ENCODE assay signal across 8 cellular contexts in genomic region chr10:69222157-69223027, GRCh38. TPM values are rescaled to one million over a fixed set of nuclear protein-coding genes. Genes with fewer than 3 reads are reported as not detected.
DNase-seq lines count a peak whose midpoint lies in the region; ATAC-seq and TF ChIP-seq lines count a peak whose summit lies in the region.

No MANE protein-coding gene starts in this region.

- no peak overlapping the region for H2AFZ ChIP-seq in neural cell (ENCODE audit: low read depth, low read length)

- peak overlapping the region; percentile 65 for H3K4me3 Mint-ChIP-seq in activated CD8-positive, alpha-beta T cell treated with anti-CD3 and anti-CD28 coated beads for 36 hours

- TF ChIP-seq CTCF in AG09319 (IDR thresholded peaks at IDR 0.05; ENCODE audit: low read depth, low read length) (peak; percentile 75), epithelial cell of esophagus (IDR thresholded peaks at IDR 0.05; ENCODE audit: insufficient read depth, low read depth, low read length, missing control alignments) (peak; percentile 73), neural cell (IDR thresholded peaks at IDR 0.05; ENCODE audit: poor library complexity, severe bottlenecking) (peak; percentile 67), tibial nerve (IDR thresholded peaks at IDR 0.05) (peak; percentile 33 to 67 (median 53))
- TF ChIP-seq CTCF in activated CD8-positive, alpha-beta T cell treated with anti-CD3 and anti-CD28 coated beads for 36 hours (IDR thresholded peaks at IDR 0.05), result peak; percentile 87

- CTCF ChIA-PET in activated CD8-positive, alpha-beta T cell treated with anti-CD3 and anti-CD28 coated beads for 36 hours (lab: Charles Lee), result interaction anchor here (0.6 to 1.4 kb wide), 12 partner anchors 11 to 212 kb away, joined by 3 to 7 read pairs (median 3); no protein-coding TSS in a partner anchor

- 35% methylated on average over 11 of the region's 11 CpGs for WGBS in tibial nerve, 2 donors

- DNase-seq in AG09319 (ENCODE audit: extremely low read depth, low read depth) (no peak), NCI-H226 (peak; percentile 87), epithelial cell of esophagus (ENCODE audit: low read depth) (peak; percentile 94), tibial nerve (ENCODE audit: low spot score in 2 of 2) (peak in 1 of 2 donors; percentile 54)
- DNase-seq in activated CD8-positive, alpha-beta T cell treated with anti-CD3 and anti-CD28 coated beads for 36 hours, result peak; percentile 92

- no peaks in the 10 kb centered on the region for H3K9me3 ChIP-seq in neural cell (ENCODE audit: low read length)
- H3K9me3 ChIP-seq in tibial nerve, result no peaks in the 10 kb centered on the region

- TF ChIP-seq RAD21 in neural cell (conservative IDR thresholded peaks at IDR 0.05), result peak; percentile 16

- H3K4me2 ChIP-seq in neural cell (ENCODE audit: low read length), result no peak overlapping the region

- no peak for TF ChIP-seq POLR2A in tibial nerve (IDR thresholded peaks at IDR 0.05)

- no peaks in the 10 kb centered on the region for H3K36me3 Mint-ChIP-seq in activated CD8-positive, alpha-beta T cell treated with anti-CD3 and anti-CD28 coated beads for 36 hours (ENCODE audit: low read depth)

- ATAC-seq in GM18508 (IDR thresholded peaks at IDR 0.05; ENCODE audit: insufficient read depth, unreplicated experiment) (peak; percentile 82), HG02885 (IDR thresholded peaks at IDR 0.05; ENCODE audit: poor library complexity, unreplicated experiment) (peak; percentile 97)
- ATAC-seq in activated CD8-positive, alpha-beta T cell treated with anti-CD3 and anti-CD28 coated beads for 36 hours, result peak; percentile 88

- H3K27me3 Mint-ChIP-seq in activated CD8-positive, alpha-beta T cell treated with anti-CD3 and anti-CD28 coated beads for 36 hours, result no peaks in the 10 kb centered on the region

- intact Hi-C loops in activated CD8-positive, alpha-beta T cell treated with anti-CD3 and anti-CD28 coated beads for 36 hours (cut with micrococcal nuclease), result loop anchor here (5.0 to 10.0 kb wide), 3 partner anchors 45 to 220 kb away; partner anchors contain the start of gene VPS26A

- H3K27ac ChIP-seq in neural cell (ENCODE audit: low read length), result no peak overlapping the region
- H3K27ac ChIP-seq in tibial nerve, result peak overlapping the region in 1 of 4 donors; percentile 66

- H3K36me3 ChIP-seq in neural cell (ENCODE audit: insufficient read depth, low read length) (no peaks in the 10 kb centered on the region), tibial nerve (no peaks in the 10 kb centered on the region)

- POLR2A ChIA-PET in activated CD8-positive, alpha-beta T cell treated with anti-CD3 and anti-CD28 coated beads for 36 hours (lab: Charles Lee), result interaction anchor here (0.6 to 1.1 kb wide), 5 partner anchors 9 to 495 kb away, joined by 3 to 4 read pairs (median 3); no protein-coding TSS in a partner anchor

- no peaks in the 10 kb centered on the region for H3K9me2 ChIP-seq in neural cell (ENCODE audit: insufficient read depth, low read length)

- peak overlapping the region; percentile 87 for H3K27ac Mint-ChIP-seq in activated CD8-positive, alpha-beta T cell treated with anti-CD3 and anti-CD28 coated beads for 36 hours

- no peaks in the 10 kb centered on the region for H3F3A ChIP-seq in neural cell (ENCODE audit: insufficient read depth, low read length, poor library complexity, severe bottlenecking)

- H3K4me1 ChIP-seq in tibial nerve, result peaks cover 0 to 10% (median 0%) of the 10 kb centered on the region in 4 donors

- peaks cover 33% of the 10 kb centered on the region for H3K4me1 Mint-ChIP-seq in activated CD8-positive, alpha-beta T cell treated with anti-CD3 and anti-CD28 coated beads for 36 hours (ENCODE audit: low read depth)

- H3K27me3 ChIP-seq in neural cell (ENCODE audit: insufficient read depth, low read depth, low read length) (no peaks in the 10 kb centered on the region), tibial nerve (no peaks in the 10 kb centered on the region)

- H3K79me2 ChIP-seq in neural cell (replicated peaks; ENCODE audit: insufficient read depth, low read length), result no peaks in the 10 kb centered on the region

- no peaks in the 10 kb centered on the region for H4K20me1 ChIP-seq in neural cell (ENCODE audit: insufficient read depth)

- H3K4me3 ChIP-seq in epithelial cell of esophagus (ENCODE audit: low read length), result peak overlapping the region; percentile 27
- no peak overlapping the region for H3K4me3 ChIP-seq in neural cell (ENCODE audit: low read length)
- peak overlapping the region in 1 of 4 donors; percentile 24 for H3K4me3 ChIP-seq in tibial nerve

- H3K9me3 Mint-ChIP-seq in activated CD8-positive, alpha-beta T cell treated with anti-CD3 and anti-CD28 coated beads for 36 hours, result no peaks in the 10 kb centered on the region

- TF ChIP-seq EP300 in neural cell (conservative IDR thresholded peaks at IDR 0.05; ENCODE audit: poor library complexity, severe bottlenecking) (no peak), tibial nerve (IDR thresholded peaks at IDR 0.05) (no peak)

- H3K9ac ChIP-seq in neural cell (ENCODE audit: low read length), result no peak overlapping the region

TF ChIP-seq in neural cell, 6 proteins besides CTCF, POLR2A, EP300 and RAD21:
- TF ChIP-seq SMC3 (conservative IDR thresholded peaks at IDR 0.05; ENCODE audit: poor library complexity) (peak; percentile 27), TAF1 (IDR thresholded peaks at IDR 0.05; ENCODE audit: low read depth) (no peak)

RNA-seq across cellular contexts. Expression of gene HKDC1, which starts 2.3 kb away (rescaled TPM):
- total RNA-seq in activated CD8-positive, alpha-beta T cell treated with anti-CD3 and anti-CD28 coated beads for 36 hours, result under 1 TPM in 1 of 2 experiments, not detected in 1; 0.40 TPM
- polyA plus RNA-seq in neural cell, result 0.07 TPM in 1 of 2 replicates, not detected in the other
- not detected in 2 replicates for polyA minus RNA-seq in neural cell
- total RNA-seq in tibial nerve, result 10 to 100 TPM in 1 of 4 donors, 1 to 10 TPM in 3; 4.8 to 11.1 (median 5.5) TPM

RNA-seq across cellular contexts. Expression of gene SUPV3L1, which starts 42.4 kb away (rescaled TPM):
- total RNA-seq in activated CD8-positive, alpha-beta T cell treated with anti-CD3 and anti-CD28 coated beads for 36 hours, result 10 to 100 TPM; 37.6 to 42.7 TPM
- polyA plus RNA-seq in neural cell, result 30.8 and 33.3 TPM in 2 replicates
- 40.9 and 43.1 TPM in 2 replicates for polyA minus RNA-seq in neural cell
- 10 to 100 TPM; 23.4 to 53.7 (median 34.9) TPM for total RNA-seq in tibial nerve

RNA-seq across cellular contexts. Expression of gene HK1, which starts 55.9 kb away (rescaled TPM):
- 100 to 1,000 TPM; 314 to 325 TPM for total RNA-seq in activated CD8-positive, alpha-beta T cell treated with anti-CD3 and anti-CD28 coated beads for 36 hours
- polyA plus RNA-seq in neural cell, result 60.5 and 67.7 TPM in 2 replicates
- 110 and 119 TPM in 2 replicates for polyA minus RNA-seq in neural cell
- 10 to 100 TPM; 27.3 to 54.0 (median 30.1) TPM for total RNA-seq in tibial nerve

Comparison
In these comparisons a context has a peak if more than half of its experiments do, and no peak if none do; other contexts are left out.
1. RNA of gene HKDC1, which starts 2.3 kb away (total RNA-seq): 4.8 to 11.1 TPM in tibial nerve; 0.40 TPM in activated CD8-positive, alpha-beta T cell treated with anti-CD3 and anti-CD28 coated beads for 36 hours; every median in the first group is over 4 times any median in the second.
2. RNA of gene HK1, which starts 55.9 kb away (total RNA-seq): 314 to 325 TPM in activated CD8-positive, alpha-beta T cell treated with anti-CD3 and anti-CD28 coated beads for 36 hours; 27.3 to 54.0 TPM in tibial nerve; every median in the first group is over 4 times any median in the second.
3. Peak in every context shown above with its lines, with median percentiles within 50 percentile points of each other: CTCF ChIP-seq and ATAC-seq.